Comparison of ENCODE assay signal across 15 cellular contexts in genomic region chr6:13396241-13396792, GRCh38.
DNase-seq lines count a peak whose midpoint lies in the region; ATAC-seq, FAIRE-seq and TF ChIP-seq lines count a peak whose summit lies in the region.
"Had no signal": no experiment of that assay in that cellular context is flagged by ENCODE, and none has a peak within 500 bp of the region (broad histone marks: within the 10 kb centered on the region; RNA-seq: fewer than 3 reads in every experiment).

No MANE protein-coding gene starts in this region.

- TF ChIP-seq CTCF in D721Med (IDR thresholded peaks at IDR 0.05; ENCODE audit: insufficient read depth, missing control alignments) (no peak), endothelial cell (IDR thresholded peaks at IDR 0.05; ENCODE audit: unreplicated experiment) (no peak), smooth muscle cell (IDR thresholded peaks at IDR 0.05; ENCODE audit: borderline replicate concordance, insufficient read depth, poor library complexity, severe bottlenecking) (no peak)

- no peaks in the 10 kb centered on the region for H3K27me3 ChIP-seq in smooth muscle cell (ENCODE audit: low read depth)
- H3K27me3 ChIP-seq: BLaER1 had no signal

- H2AFZ ChIP-seq in smooth muscle cell (ENCODE audit: low read depth), result no peak overlapping the region
- H2AFZ ChIP-seq: PC-9 had no signal

- peak overlapping the region; percentile 33 for H3K27ac Mint-ChIP-seq in endothelial cell (ENCODE audit: unreplicated experiment)
- H3K27ac Mint-ChIP-seq: activated naive CD8-positive, alpha-beta T cell treated with anti-CD3 and anti-CD28 coated beads, Interleukin-2, amount 10 ng/mL, durations not matched to agents 7 days and 5 days had no signal

- no peaks in the 10 kb centered on the region for H3K36me3 Mint-ChIP-seq in endothelial cell (ENCODE audit: low read depth, unreplicated experiment)
- H3K36me3 Mint-ChIP-seq: activated naive CD8-positive, alpha-beta T cell treated with anti-CD3 and anti-CD28 coated beads, Interleukin-2, amount 10 ng/mL, durations not matched to agents 7 days and 5 days had no signal

- DNase-seq in D721Med (ENCODE audit: insufficient read length, low spot score) (no peak), NCI-H524 treated with DMSO at 0.1 percent for 48 hours (lab: John Stamatoyannopoulos, UW) (peak; percentile 46), endothelial cell (ENCODE audit: low spot score) (no peak), smooth muscle cell (lab: John Stamatoyannopoulos, UW; ENCODE audit: unreplicated experiment) (no peak), hippocampal formation (lab: John Stamatoyannopoulos, UW) (no peak), HUDEP-2 (lab: John Stamatoyannopoulos, UW; ENCODE audit: unreplicated experiment in 76 of 76) (no peak), LoVo (ENCODE audit: low spot score) (no peak)
- DNase-seq: activated naive CD8-positive, alpha-beta T cell treated with anti-CD3 and anti-CD28 coated beads, Interleukin-2, amount 10 ng/mL, durations not matched to agents 7 days and 5 days; DND-41; NCI-H2227 treated with DMSO at 0.1 percent for 48 hours; PC-9 had no signal

- WGBS in smooth muscle cell (ENCODE audit: low lambda C conversion rate), result 92% methylated on average over 3 of the region's 3 CpGs

- H3K4me3 Mint-ChIP-seq in endothelial cell (ENCODE audit: unreplicated experiment), result no peak overlapping the region
- H3K4me3 Mint-ChIP-seq: activated naive CD8-positive, alpha-beta T cell treated with anti-CD3 and anti-CD28 coated beads, Interleukin-2, amount 10 ng/mL, durations not matched to agents 7 days and 5 days had no signal

- FAIRE-seq in D721Med (lab: Jason Lieb, UNC), result peak; percentile 91
- FAIRE-seq: HTR-8/SVneo had no signal

- peaks cover 5% of the 10 kb centered on the region for H3K27me3 Mint-ChIP-seq in endothelial cell (ENCODE audit: unreplicated experiment)
- H3K27me3 Mint-ChIP-seq: activated naive CD8-positive, alpha-beta T cell treated with anti-CD3 and anti-CD28 coated beads, Interleukin-2, amount 10 ng/mL, durations not matched to agents 7 days and 5 days had no signal

- ATAC-seq in HG02763 (IDR thresholded peaks at IDR 0.05; ENCODE audit: unreplicated experiment), result no peak
- ATAC-seq: esophagus mucosa had no signal

- H3K4me2 ChIP-seq in smooth muscle cell, result no peak overlapping the region
- H3K4me2 ChIP-seq: BLaER1 had no signal

- H3K9me3 Mint-ChIP-seq in endothelial cell (ENCODE audit: unreplicated experiment), result no peaks in the 10 kb centered on the region
- H3K9me3 Mint-ChIP-seq: activated naive CD8-positive, alpha-beta T cell treated with anti-CD3 and anti-CD28 coated beads, Interleukin-2, amount 10 ng/mL, durations not matched to agents 7 days and 5 days had no signal

- no peak overlapping the region for H3K4me3 ChIP-seq in smooth muscle cell
- H3K4me3 ChIP-seq: BLaER1, PC-9 had no signal

- H3F3A ChIP-seq in smooth muscle cell (ENCODE audit: low read depth), result peaks cover 6% of the 10 kb centered on the region

- H3K27ac ChIP-seq in smooth muscle cell (ENCODE audit: low read depth), result peak overlapping the region; percentile 86
- H3K27ac ChIP-seq: BLaER1 had no signal

- H4K20me1 ChIP-seq in smooth muscle cell (ENCODE audit: low read depth), result no peaks in the 10 kb centered on the region

- H3K4me1 Mint-ChIP-seq in endothelial cell (ENCODE audit: unreplicated experiment), result peaks cover 54% of the 10 kb centered on the region

- H3K79me2 ChIP-seq in smooth muscle cell (ENCODE audit: low read depth), result peaks cover 23% of the 10 kb centered on the region

- H3K9me3 ChIP-seq in smooth muscle cell (replicated peaks; ENCODE audit: low read depth), result no peaks in the 10 kb centered on the region
- H3K9me3 ChIP-seq: BLaER1 had no signal

- peaks cover 10% of the 10 kb centered on the region for H3K4me1 ChIP-seq in smooth muscle cell (ENCODE audit: low read depth)
- H3K4me1 ChIP-seq: BLaER1 had no signal

- peak overlapping the region; percentile 8 for H3K9ac ChIP-seq in smooth muscle cell (ENCODE audit: low read depth)
- H3K9ac ChIP-seq: BLaER1 had no signal

- H3K36me3 ChIP-seq in smooth muscle cell (ENCODE audit: low read depth), result no peaks in the 10 kb centered on the region
